ENCODE assay signal across 8 cellular contexts in the genomic region with DNA sequence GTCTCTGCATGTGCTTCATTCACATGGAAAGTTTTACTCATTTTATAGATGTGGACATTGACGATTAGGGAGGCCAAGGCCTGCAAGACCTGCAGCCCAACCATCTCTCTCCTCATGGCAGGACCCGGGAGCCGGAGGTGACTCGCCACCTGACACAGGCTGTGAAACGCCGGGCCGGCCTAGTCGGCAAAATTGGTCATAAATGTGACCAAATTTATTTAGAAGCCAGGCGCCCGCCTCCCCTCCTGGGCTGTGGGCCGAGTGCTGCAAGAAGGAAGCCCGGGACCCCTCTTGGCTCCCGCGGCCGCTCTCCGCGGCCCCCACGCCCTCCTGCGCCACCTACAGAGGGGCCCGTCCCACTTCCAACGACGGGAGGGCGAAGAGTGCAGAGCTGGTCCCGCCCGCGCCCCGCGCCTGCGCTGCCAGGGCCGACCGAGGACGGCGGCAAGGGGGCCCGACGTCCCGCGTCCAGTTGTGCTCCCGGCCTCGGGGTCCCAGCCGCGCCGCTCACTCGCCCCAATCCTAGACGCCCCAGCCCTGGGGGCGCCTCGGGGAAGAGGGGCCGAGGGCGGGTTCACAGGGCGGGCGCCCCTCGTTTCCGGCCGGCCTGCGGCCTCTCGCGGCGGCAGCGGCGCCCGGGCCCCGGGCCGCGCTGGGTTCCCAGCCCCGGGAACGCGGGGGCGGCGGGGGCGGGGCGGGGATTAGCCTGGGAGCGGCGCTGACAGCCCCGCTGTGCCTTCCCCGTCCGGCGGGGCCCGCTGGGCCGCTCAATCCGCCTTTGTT. TPM values are rescaled to one million over a fixed set of nuclear protein-coding genes. Genes with fewer than 3 reads are reported as not detected.
DNase-seq lines count a peak whose midpoint lies in the region; ATAC-seq, FAIRE-seq and TF ChIP-seq lines count a peak whose summit lies in the region.

No MANE protein-coding gene starts in this region.

- CTCF ChIA-PET in GM12878 (lab: Yijun Ruan, JAX), result no interaction called here

- dilution Hi-C loops in keratinocyte (cut with MboI; ENCODE audit: extremely low pct_ligation_motif_present, low sequenced_read_pairs), result no loop called here

- H3K4me1 ChIP-seq in GM12878 (ENCODE audit: control insufficient read depth, insufficient read depth, low read length), result 0 out of 2 replicates have a peak, but pooled peaks cover 4% of the 10 kb centered on the region
- H3K4me1 ChIP-seq in keratinocyte (ENCODE audit: control insufficient read depth, extremely low read depth, insufficient read depth, low read length), result peaks cover 18% of the 10 kb centered on the region

- H3K36me3 ChIP-seq in GM12878 (ENCODE audit: control insufficient read depth in 2 of 2, insufficient read depth in 2 of 2, low read length in 1 of 2) (no peaks in the 10 kb centered on the region), keratinocyte (ENCODE audit: control insufficient read depth in 2 of 2, extremely low read depth in 1 of 2, insufficient read depth in 2 of 2, low read length in 2 of 2) (no peaks in the 10 kb centered on the region)

- peak overlapping the region; percentile 55; the same call in 1 of the 2 replicates for H2AFZ ChIP-seq in GM12878 (ENCODE audit: control insufficient read depth, low read depth, low read length)
- H2AFZ ChIP-seq in keratinocyte (ENCODE audit: control insufficient read depth, low read length), result peak overlapping the region; percentile 26

- TF ChIP-seq EP300 in GM12878 (IDR thresholded peaks at IDR 0.05; ENCODE audit: borderline replicate concordance in 1 of 2, control insufficient read depth in 1 of 2, low read depth in 2 of 2, low read length in 2 of 2), result no peak

- H3K79me2 ChIP-seq in GM12878 (ENCODE audit: control insufficient read depth, insufficient read depth, low read length) (no peaks in the 10 kb centered on the region), keratinocyte (ENCODE audit: control insufficient read depth, insufficient read depth, low read length) (no peaks in the 10 kb centered on the region)

- POLR2A ChIA-PET in GM12878 (lab: Charles Lee), result no interaction called here

- FAIRE-seq in GM12891 (lab: Jason Lieb, UNC), result peak; percentile 13
- FAIRE-seq in GM12878 (lab: Jason Lieb, UNC), result no peak
- no peak for FAIRE-seq in keratinocyte (lab: Jason Lieb, UNC)

- RAD21 ChIA-PET in GM12878 (lab: Charles Lee; ENCODE audit: unreplicated experiment), result no interaction called here

- peak; percentile 77 for DNase-seq in AG08396 (ENCODE audit: low spot score)
- DNase-seq in GM12891 (ENCODE audit: insufficient read length, low spot score), result no peak
- peak; percentile 18 to 25 for DNase-seq in NOMO-1 (lab: John Stamatoyannopoulos, UW; ENCODE audit: unreplicated experiment in 2 of 2)
- no peak for DNase-seq in GM12878 (ENCODE audit: low read depth, low spot score)
- DNase-seq in keratinocyte (ENCODE audit: low read depth, low spot score), result no peak
- peak; percentile 16 for DNase-seq in stimulated activated CD8-positive, alpha-beta memory T cell treated with anti-CD3 and anti-CD28 coated beads, Interleukin-4, amount 100 ng/mL, for 24 hours (ENCODE audit: low read depth)
- DNase-seq in NCI-H1417 treated with DMSO at 0.1 percent for 48 hours (lab: John Stamatoyannopoulos, UW), result no peak

- peak overlapping the region; percentile 50; the same call in 1 of the 2 replicates for H3K4me3 ChIP-seq in GM12878
- peak overlapping the region in 2 of 3 experiments; percentile 38 to 42 for H3K4me3 ChIP-seq in keratinocyte (ENCODE audit: control insufficient read depth in 2 of 3, extremely low read depth in 1 of 3, insufficient read depth in 2 of 3, low read depth in 1 of 3, low read length in 3 of 3)

- TF ChIP-seq POLR2A in GM12891 (IDR thresholded peaks at IDR 0.05; ENCODE audit: low read depth, low read length) (no peak), GM12878 (IDR thresholded peaks at IDR 0.05; ENCODE audit: low read depth, low read length) (peak; percentile 36; the same call in 1 of the 2 replicates)

- BruUV-seq in GM12878 (replicated peaks; lab: Mats Ljungman, UMichigan), result no TSS peak

- 11% methylated on average over 53 of the region's 79 CpGs for WGBS in GM12878 (ENCODE audit: insufficient coverage, insufficient replicate concordance, low lambda C conversion rate, missing lambda C conversion rate)

- H3K27me3 ChIP-seq in GM12878 (replicated peaks in 1 of 2; ENCODE audit: control insufficient read depth in 2 of 2, insufficient read depth in 2 of 2, low read length in 1 of 2) (peaks cover 10 to 14% of the 10 kb centered on the region in 2 experiments; a peak in 3 of 4 replicates), keratinocyte (ENCODE audit: control insufficient read depth, extremely low read depth, insufficient read depth, low read length) (no peaks in the 10 kb centered on the region)

- no peaks in the 10 kb centered on the region for H3K9me1 ChIP-seq in keratinocyte (ENCODE audit: control insufficient read depth, extremely low read depth, insufficient read depth, low read length)

- intact Hi-C loops in GM12878 (cut with micrococcal nuclease; ENCODE audit: unreplicated experiment), result loop anchor here (10.0 kb wide), 1 partner anchor 74 kb away; no protein-coding TSS in a partner anchor

- H3K27ac ChIP-seq in GM12878 (ENCODE audit: control insufficient read depth, insufficient read depth) (no peak overlapping the region), keratinocyte (ENCODE audit: control insufficient read depth, insufficient read depth, low read length) (peak overlapping the region; percentile 40)

- peak; percentile 67 for ATAC-seq in GM12878
- ATAC-seq in GM19452 (IDR thresholded peaks at IDR 0.05; ENCODE audit: unreplicated experiment), result no peak

- TF ChIP-seq CTCF in GM12878 (IDR thresholded peaks at IDR 0.05 in 2 of 3, conservative IDR thresholded peaks at IDR 0.05 in 1 of 3; ENCODE audit: control insufficient read depth in 2 of 3, extremely low read depth in 1 of 3, insufficient read depth in 1 of 3, low read depth in 3 of 3, low read length in 3 of 3), result no peak
- peak in 1 of 3 experiments; percentile 8 for TF ChIP-seq CTCF in keratinocyte (optimal IDR thresholded peaks at IDR 0.05 in 1 of 3, IDR thresholded peaks at IDR 0.05 in 1 of 3, conservative IDR thresholded peaks at IDR 0.05 in 1 of 3; ENCODE audit: extremely low read depth in 1 of 3, insufficient read depth in 2 of 3, low read length in 3 of 3)

- H3K4me2 ChIP-seq in GM12878 (ENCODE audit: control insufficient read depth, insufficient read depth) (peak overlapping the region; percentile 66; the same call in 1 of the 2 replicates), keratinocyte (ENCODE audit: control insufficient read depth, extremely low read depth, insufficient read depth, low read depth, low read length) (peak overlapping the region; percentile 62)

- H4K20me1 ChIP-seq in GM12878 (ENCODE audit: control insufficient read depth, insufficient read depth) (no peaks in the 10 kb centered on the region), keratinocyte (ENCODE audit: control insufficient read depth, extremely low read depth, insufficient read depth, low read length) (no peaks in the 10 kb centered on the region)

- in situ Hi-C loops in GM12878 (cut with MboI), result no loop called here

- H3K9me3 ChIP-seq in GM12878 (replicated peaks; ENCODE audit: control insufficient read depth, insufficient read depth, low read length), result no peaks in the 10 kb centered on the region
- H3K9me3 ChIP-seq in keratinocyte (ENCODE audit: control insufficient read depth, low read depth, low read length), result no peaks in the 10 kb centered on the region

- SMC1A ChIA-PET in GM12878 (lab: Charles Lee; ENCODE audit: uncharacterized antibody, unreplicated experiment), result no interaction called here

- TF ChIP-seq RAD21 in GM12878 (IDR thresholded peaks at IDR 0.05; ENCODE audit: insufficient read depth, low read depth, low read length), result no peak

- H3K9ac ChIP-seq in GM12878 (ENCODE audit: control insufficient read depth, insufficient read depth, low read length) (no peak overlapping the region), keratinocyte (ENCODE audit: control insufficient read depth, extremely low read depth, insufficient read depth, low read length) (peak overlapping the region; percentile 67)

TF ChIP-seq in GM12891, 5 proteins besides CTCF, POLR2A, EP300 and RAD21 (continues in another document):
- TF ChIP-seq POLR2AphosphoS5 (IDR thresholded peaks at IDR 0.05; ENCODE audit: low read depth, low read length) (no peak), TAF1 (IDR thresholded peaks at IDR 0.05; ENCODE audit: low read depth, low read length) (no peak), SPI1 (IDR thresholded peaks at IDR 0.05; ENCODE audit: low read depth, low read length) (no peak)

RNA-seq across cellular contexts. Expression of gene WNT3, which starts 47.5 kb away (rescaled TPM):
- 0.04 TPM for polyA plus RNA-seq in GM12891 (2012; ENCODE audit: low read depth, missing spikeins)
- total RNA-seq in GM12878 (2013; cell fraction: nucleolus; rRNA removed), result not detected in 2 replicates
- not detected in 2 replicates for total RNA-seq in GM12878 (2014; rRNA removed)
- not detected in 2 replicates for total RNA-seq in GM12878 (2014; rRNA removed; fragmentation: Illumina TruSeq; extraction: Trizol)
- not detected in 2 replicates for total RNA-seq in GM12878 (2021)
- polyA plus RNA-seq in GM12878 (2011; ENCODE audit: low read depth), result 0.16 TPM
- 0.01 TPM in 1 of 2 replicates, not detected in the other for polyA plus RNA-seq in GM12878 (2011; rRNA removed)
- polyA plus RNA-seq in GM12878 (2011; cell fraction: cytosol; rRNA removed), result not detected in 2 replicates
- polyA plus RNA-seq in GM12878 (2011; cell fraction: nucleus; rRNA removed), result not detected in 2 replicates
- 0.07 and 0.11 TPM in 2 replicates for polyA plus RNA-seq in GM12878 (2012)
- not detected in 2 replicates for polyA plus RNA-seq in GM12878 (2014; fragmentation: Illumina TruSeq; extraction: Trizol)
- not detected for polyA plus RNA-seq in GM12878 (2014; fragmentation: Nextera tagmentation; extraction: Ambion mirVana)
- polyA plus RNA-seq in GM12878 (2014; rRNA removed), result 0.03 TPM in 1 of 2 replicates, not detected in the other
- not detected for polyA plus RNA-seq in GM12878 (2016; fragmentation: Nextera tagmentation; extraction: Ambion mirVana)
- polyA minus RNA-seq in GM12878 (2011; rRNA and poly(A)+ RNA removed), result not detected in 2 replicates
- polyA minus RNA-seq in GM12878 (2011; cell fraction: cytosol; rRNA and poly(A)+ RNA removed), result not detected in 2 replicates
- polyA minus RNA-seq in GM12878 (2011; cell fraction: nucleus; rRNA and poly(A)+ RNA removed), result not detected in 2 replicates
- polyA plus RNA-seq in keratinocyte, result 1.9 to 2.8 TPM (median 2.0 TPM) in 3 replicates
- 1.3 TPM for polyA plus RNA-seq in keratinocyte (2011; ENCODE audit: low read depth)
- polyA plus RNA-seq in keratinocyte (2011; cell fraction: cytosol; rRNA removed), result 1.1 and 1.2 TPM in 2 replicates
- polyA plus RNA-seq in keratinocyte (2011; cell fraction: nucleus; rRNA removed), result 4.5 and 5.3 TPM in 2 replicates
- 1.2 and 2.1 TPM in 2 replicates for polyA plus RNA-seq in keratinocyte (2012; ENCODE audit: low replicate concordance)
- polyA minus RNA-seq in keratinocyte, result 1.1 to 2.4 TPM (median 1.8 TPM) in 3 replicates
- 1.2 TPM for polyA minus RNA-seq in keratinocyte (2011; cell fraction: cytosol; rRNA and poly(A)+ RNA removed)
- 1.2 and 2.2 TPM in 2 replicates for polyA minus RNA-seq in keratinocyte (2011; cell fraction: nucleus; rRNA and poly(A)+ RNA removed)

Comparison
In these comparisons a context has a peak if more than half of its experiments do, and no peak if none do; other contexts are left out.
1. DNase-seq: peak in AG08396 (single experiment), NOMO-1 (2 of 2) and stimulated activated CD8-positive, alpha-beta memory T cell treated with anti-CD3 and anti-CD28 coated beads, Interleukin-4, amount 100 ng/mL, for 24 hours (single experiment); none in GM12891 (single experiment), GM12878 (single experiment), keratinocyte (single experiment) and NCI-H1417 treated with DMSO at 0.1 percent for 48 hours (single experiment).